35 cellular contexts compared by ENCODE assay signal in the genomic region with DNA sequence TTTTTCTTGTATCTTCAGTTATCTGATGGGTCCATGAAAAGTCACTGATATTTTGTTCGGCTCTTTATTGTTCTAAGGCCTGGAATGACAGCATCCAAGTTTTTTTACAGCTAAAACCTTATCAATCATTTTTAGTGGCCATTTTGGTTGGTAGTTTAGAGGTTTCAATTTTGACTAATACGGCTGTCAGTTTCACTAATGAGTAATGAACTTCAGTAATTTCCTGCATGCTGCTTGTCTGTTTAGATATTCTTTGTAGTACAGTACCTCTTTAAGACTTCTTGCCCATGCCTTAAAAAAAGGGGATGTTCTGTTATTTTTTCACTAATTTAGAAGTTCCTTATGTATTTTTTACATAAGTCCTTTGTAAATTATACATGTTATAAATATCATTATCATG.
"Had no signal": no experiment of that assay in that cellular context is flagged by ENCODE, and none has a peak within 500 bp of the region (broad histone marks: within the 10 kb centered on the region; RNA-seq: fewer than 3 reads in every experiment).

No MANE protein-coding gene starts in this region.

- H3K27me3 ChIP-seq: cardiac muscle cell, SJSA1 had no signal

- DNase-seq: activated CD4-positive, alpha-beta memory T cell treated with anti-CD3 and anti-CD28 coated beads, Interleukin-2, amount 10 ng/mL, durations not matched to agents 7 days and 5 days; activated CD4-positive, alpha-beta T cell treated with anti-CD3 and anti-CD28 coated beads for 1 hour; activated CD4-positive, alpha-beta T cell treated with anti-CD3 and anti-CD28 coated beads for 48 hours; activated CD4-positive, CD25-positive, alpha-beta regulatory T cell; activated CD8-positive, alpha-beta memory T cell treated with anti-CD3 and anti-CD28 coated beads for 24 hours; activated CD8-positive, alpha-beta memory T cell treated with anti-CD3 and anti-CD28 coated beads, Interleukin-2, amount 10 ng/mL, durations not matched to agents 7 days and 5 days; activated CD8-positive, alpha-beta memory T cell treated with anti-CD3 and anti-CD28 coated beads, Interleukin-2, amount 50 U/mL, for 48 hours; activated effector memory CD4-positive, alpha-beta T cell treated with Interleukin-2 at 50 U/mL for 16 hours; activated naive CD4-positive, alpha-beta T cell; activated naive CD4-positive, alpha-beta T cell treated with anti-CD3 and anti-CD28 coated beads, Interleukin-2, amount 50 U/mL, for 16 hours; activated naive CD8-positive, alpha-beta T cell treated with anti-CD3 and anti-CD28 coated beads for 36 hours; activated T-cell treated with anti-CD3 and anti-CD28 coated beads, Interleukin-2, amount 50 U/mL, for 48 hours; amniotic stem cell; aorta; KG1; MM.1S; MV-4-11; NCI-H1092; NCI-H1436 treated with DMSO at 0.1 percent for 48 hours; NCI-H1930; NCI-H2081 treated with DMSO at 0.1 percent for 48 hours; NCI-H226; NCI-H446 treated with DMSO at 0.1 percent for 48 hours; NCI-H524; NCI-H82; SHP77 treated with DMSO at 0.1 percent for 48 hours; SK-N-SH; T-helper 1 cell; T-helper 2 cell; T-helper 9 cell; WERI-Rb-1 had no signal

- ATAC-seq: activated CD8-positive, alpha-beta memory T cell treated with anti-CD3 and anti-CD28 coated beads, Interleukin-2, amount 10 ng/mL, durations not matched to agents 7 days and 5 days; Panc1 had no signal

- H3K4me2 ChIP-seq: SK-N-SH had no signal

- H3K4me3 Mint-ChIP-seq: activated CD4-positive, alpha-beta memory T cell treated with anti-CD3 and anti-CD28 coated beads, Interleukin-2, amount 10 ng/mL, durations not matched to agents 7 days and 5 days; activated CD8-positive, alpha-beta memory T cell treated with anti-CD3 and anti-CD28 coated beads, Interleukin-2, amount 10 ng/mL, durations not matched to agents 7 days and 5 days; activated naive CD8-positive, alpha-beta T cell treated with anti-CD3 and anti-CD28 coated beads for 36 hours; central memory CD8-positive, alpha-beta T cell had no signal

- H3K36me3 Mint-ChIP-seq: activated CD8-positive, alpha-beta memory T cell treated with anti-CD3 and anti-CD28 coated beads, Interleukin-2, amount 10 ng/mL, durations not matched to agents 7 days and 5 days; activated naive CD8-positive, alpha-beta T cell treated with anti-CD3 and anti-CD28 coated beads for 36 hours had no signal

- H3K27me3 Mint-ChIP-seq: activated CD4-positive, alpha-beta memory T cell treated with anti-CD3 and anti-CD28 coated beads, Interleukin-2, amount 10 ng/mL, durations not matched to agents 7 days and 5 days; activated CD8-positive, alpha-beta memory T cell treated with anti-CD3 and anti-CD28 coated beads, Interleukin-2, amount 10 ng/mL, durations not matched to agents 7 days and 5 days; activated naive CD8-positive, alpha-beta T cell treated with anti-CD3 and anti-CD28 coated beads for 36 hours; central memory CD8-positive, alpha-beta T cell had no signal

- H3K36me3 ChIP-seq: cardiac muscle cell, SJSA1, WERI-Rb-1 had no signal

- H3K4me3 ChIP-seq: cardiac muscle cell, SJSA1 had no signal

- H3K4me1 ChIP-seq: SJSA1 had no signal

- H3K9me3 Mint-ChIP-seq: activated CD4-positive, alpha-beta memory T cell treated with anti-CD3 and anti-CD28 coated beads, Interleukin-2, amount 10 ng/mL, durations not matched to agents 7 days and 5 days; activated naive CD8-positive, alpha-beta T cell treated with anti-CD3 and anti-CD28 coated beads for 36 hours; central memory CD8-positive, alpha-beta T cell had no signal

- H3K27ac ChIP-seq: cardiac muscle cell, SJSA1, WERI-Rb-1 had no signal

- H3K9me2 ChIP-seq: SK-N-SH had no signal

- H3K9me3 ChIP-seq: SJSA1, SK-N-SH had no signal

- H3K4me1 Mint-ChIP-seq: activated CD4-positive, alpha-beta memory T cell treated with anti-CD3 and anti-CD28 coated beads, Interleukin-2, amount 10 ng/mL, durations not matched to agents 7 days and 5 days; activated CD8-positive, alpha-beta memory T cell treated with anti-CD3 and anti-CD28 coated beads, Interleukin-2, amount 10 ng/mL, durations not matched to agents 7 days and 5 days; activated naive CD8-positive, alpha-beta T cell treated with anti-CD3 and anti-CD28 coated beads for 36 hours; central memory CD8-positive, alpha-beta T cell had no signal

- H3K9ac ChIP-seq: SK-N-SH had no signal

- H3K27ac Mint-ChIP-seq: activated CD4-positive, alpha-beta memory T cell treated with anti-CD3 and anti-CD28 coated beads, Interleukin-2, amount 10 ng/mL, durations not matched to agents 7 days and 5 days; activated CD8-positive, alpha-beta memory T cell treated with anti-CD3 and anti-CD28 coated beads, Interleukin-2, amount 10 ng/mL, durations not matched to agents 7 days and 5 days; activated naive CD8-positive, alpha-beta T cell treated with anti-CD3 and anti-CD28 coated beads for 36 hours had no signal
